Comparison of ENCODE assay signal across 12 cellular contexts in the genomic region with DNA sequence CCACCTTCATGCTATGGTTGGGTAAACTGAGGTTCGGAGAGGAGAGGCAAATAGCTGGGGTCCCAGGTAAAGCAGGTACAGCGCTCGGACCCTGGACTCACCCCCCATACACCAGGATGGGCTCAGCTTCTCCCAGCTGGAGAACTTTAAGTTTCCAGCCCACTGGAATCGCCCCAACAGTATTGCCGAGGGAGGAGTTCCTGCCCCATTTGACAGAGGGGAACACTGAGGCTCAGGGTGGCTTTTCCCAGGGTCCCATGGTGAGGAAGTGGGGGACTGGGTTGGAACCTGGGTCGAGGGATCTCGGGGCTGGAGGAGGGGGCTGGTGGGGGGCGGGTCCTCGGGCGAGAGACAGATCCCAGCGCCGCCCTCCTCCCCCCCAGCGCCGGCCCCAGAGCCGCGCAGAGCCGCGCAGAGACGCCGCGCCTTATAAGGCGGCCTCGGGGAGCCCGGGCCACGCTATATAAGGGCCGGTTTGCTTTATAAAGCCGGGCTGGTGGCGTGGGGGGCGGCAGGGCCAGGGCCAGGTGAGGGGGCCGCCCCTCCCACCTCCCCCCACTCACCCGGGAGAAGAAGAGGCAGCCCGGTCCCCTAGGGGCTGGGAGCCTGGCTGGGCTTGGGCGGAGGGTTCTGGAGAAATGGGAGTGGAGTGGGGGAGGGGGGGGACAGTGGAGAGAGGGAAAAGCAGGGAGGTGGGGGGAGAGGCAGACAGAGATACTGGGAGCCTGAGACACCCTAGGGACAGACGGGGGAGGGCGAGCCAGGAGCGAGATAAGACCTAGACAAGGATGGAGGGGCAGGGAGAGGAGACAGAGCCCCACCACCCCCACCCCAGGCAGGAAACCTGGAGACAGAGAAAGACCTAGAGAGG. TPM values are rescaled to one million over a fixed set of nuclear protein-coding genes. Genes with fewer than 3 reads are reported as not detected.
DNase-seq lines count a peak whose midpoint lies in the region; ATAC-seq and TF ChIP-seq lines count a peak whose summit lies in the region.
"Had no signal": no experiment of that assay in that cellular context is flagged by ENCODE, and none has a peak within 500 bp of the region (broad histone marks: within the 10 kb centered on the region; RNA-seq: fewer than 3 reads in every experiment).

No MANE protein-coding gene starts in this region.

- H3K27ac ChIP-seq in GM23338 (ENCODE audit: low read depth) (0 out of 2 replicates have a peak overlapping the region, but pooled peaks have one; percentile 32), iPS-18a (ENCODE audit: low read length) (no peak overlapping the region)
- H3K27ac ChIP-seq: HL-60 had no signal

- peaks cover 19% of the 10 kb centered on the region for H3K27me3 Mint-ChIP-seq in GM23338 (ENCODE audit: insufficient read depth, low read depth, poor library complexity)
- H3K27me3 Mint-ChIP-seq in stimulated activated memory B cell treated with anti-CD40 and anti-IgM and Interleukin-4, amounts not matched to agents 10 μg/mL and 1 μg/mL and 100 μg/mL, for 72 hours: peaks cover 26% of the 10 kb centered on the region
- peaks cover 28% of the 10 kb centered on the region for H3K27me3 Mint-ChIP-seq in activated naive CD8-positive, alpha-beta T cell treated with anti-CD3 and anti-CD28 coated beads, Interleukin-2, amount 50 U/mL, for 24 hours
- H3K27me3 Mint-ChIP-seq in activated CD8-positive, alpha-beta T cell treated with anti-CD3 and anti-CD28 coated beads for 36 hours: peaks cover 19% of the 10 kb centered on the region

- CTCF ChIA-PET in activated CD8-positive, alpha-beta T cell treated with anti-CD3 and anti-CD28 coated beads for 36 hours (lab: Charles Lee): no interaction called here

- H3K9me2 ChIP-seq in GM23338 (ENCODE audit: insufficient read depth): no peaks in the 10 kb centered on the region

- H3K4me1 Mint-ChIP-seq in GM23338: peaks cover 23% of the 10 kb centered on the region
- H3K4me1 Mint-ChIP-seq in stimulated activated memory B cell treated with anti-CD40 and anti-IgM and Interleukin-4, amounts not matched to agents 10 μg/mL and 1 μg/mL and 100 μg/mL, for 72 hours: peaks cover 31% of the 10 kb centered on the region
- H3K4me1 Mint-ChIP-seq in activated naive CD8-positive, alpha-beta T cell treated with anti-CD3 and anti-CD28 coated beads, Interleukin-2, amount 50 U/mL, for 24 hours: peaks cover 10% of the 10 kb centered on the region
- H3K4me1 Mint-ChIP-seq in activated CD8-positive, alpha-beta T cell treated with anti-CD3 and anti-CD28 coated beads for 36 hours (ENCODE audit: low read depth): peaks cover 13% of the 10 kb centered on the region

- ATAC-seq in GM23338 (peak; percentile 75), HG03342 (IDR thresholded peaks at IDR 0.05; ENCODE audit: unreplicated experiment) (no peak), GM19324 (IDR thresholded peaks at IDR 0.05; ENCODE audit: low FRiP score, unreplicated experiment) (no peak)
- ATAC-seq in stimulated activated memory B cell treated with anti-CD40 and anti-IgM and Interleukin-4, amounts not matched to agents 10 μg/mL and 1 μg/mL and 100 μg/mL, for 72 hours: peak; percentile 22
- no peak for ATAC-seq in activated naive CD8-positive, alpha-beta T cell treated with anti-CD3 and anti-CD28 coated beads, Interleukin-2, amount 50 U/mL, for 24 hours
- ATAC-seq in activated CD8-positive, alpha-beta T cell treated with anti-CD3 and anti-CD28 coated beads for 36 hours: no peak
- ATAC-seq: activated CD4-positive, CD25-positive, alpha-beta regulatory T cell treated with anti-CD3 and anti-CD28 coated beads, Interleukin-2, amount 50 U/mL, for 24 hours had no signal

- no peaks in the 10 kb centered on the region for H3K9me3 Mint-ChIP-seq in GM23338
- H3K9me3 Mint-ChIP-seq in stimulated activated memory B cell treated with anti-CD40 and anti-IgM and Interleukin-4, amounts not matched to agents 10 μg/mL and 1 μg/mL and 100 μg/mL, for 72 hours: no peaks in the 10 kb centered on the region
- H3K9me3 Mint-ChIP-seq in activated naive CD8-positive, alpha-beta T cell treated with anti-CD3 and anti-CD28 coated beads, Interleukin-2, amount 50 U/mL, for 24 hours: no peaks in the 10 kb centered on the region
- no peaks in the 10 kb centered on the region for H3K9me3 Mint-ChIP-seq in activated CD8-positive, alpha-beta T cell treated with anti-CD3 and anti-CD28 coated beads for 36 hours

- H3K36me3 Mint-ChIP-seq in GM23338 (ENCODE audit: low read depth): no peaks in the 10 kb centered on the region
- H3K36me3 Mint-ChIP-seq in stimulated activated memory B cell treated with anti-CD40 and anti-IgM and Interleukin-4, amounts not matched to agents 10 μg/mL and 1 μg/mL and 100 μg/mL, for 72 hours: no peaks in the 10 kb centered on the region
- no peaks in the 10 kb centered on the region for H3K36me3 Mint-ChIP-seq in activated naive CD8-positive, alpha-beta T cell treated with anti-CD3 and anti-CD28 coated beads, Interleukin-2, amount 50 U/mL, for 24 hours (ENCODE audit: low read depth)
- H3K36me3 Mint-ChIP-seq in activated CD8-positive, alpha-beta T cell treated with anti-CD3 and anti-CD28 coated beads for 36 hours (ENCODE audit: low read depth): no peaks in the 10 kb centered on the region

- DNase-seq in GM23338 (ENCODE audit: low spot score) (peak; percentile 70), astrocyte of the spinal cord (ENCODE audit: low read depth, low spot score) (no peak)
- no peak for DNase-seq in activated naive CD8-positive, alpha-beta T cell treated with anti-CD3 and anti-CD28 coated beads, Interleukin-2, amount 50 U/mL, for 24 hours
- DNase-seq in activated CD8-positive, alpha-beta T cell treated with anti-CD3 and anti-CD28 coated beads for 36 hours: no peak
- DNase-seq: mammary epithelial cell, NCI-H510A treated with DMSO at 0.1 percent for 48 hours had no signal

- peak overlapping the region; percentile 56; the same call in 1 of the 2 replicates for H2AFZ ChIP-seq in GM23338

- TF ChIP-seq CTCF in GM23338 (conservative IDR thresholded peaks at IDR 0.05; ENCODE audit: low read depth in 2 of 2) (no peak), astrocyte of the spinal cord (IDR thresholded peaks at IDR 0.05; ENCODE audit: low read depth, low read length) (no peak)
- TF ChIP-seq CTCF in activated CD8-positive, alpha-beta T cell treated with anti-CD3 and anti-CD28 coated beads for 36 hours (IDR thresholded peaks at IDR 0.05): no peak

- intact Hi-C loops in activated CD8-positive, alpha-beta T cell treated with anti-CD3 and anti-CD28 coated beads for 36 hours (cut with micrococcal nuclease): no loop called here

- H3K36me3 ChIP-seq in GM23338 (ENCODE audit: insufficient read depth) (no peaks in the 10 kb centered on the region), iPS-18a (ENCODE audit: control insufficient read depth, low read depth, low read length) (no peaks in the 10 kb centered on the region)

- H4K20me1 ChIP-seq in GM23338 (replicated peaks; ENCODE audit: insufficient read depth): no peaks in the 10 kb centered on the region

- H3K79me2 ChIP-seq in GM23338 (replicated peaks; ENCODE audit: insufficient read depth): no peaks in the 10 kb centered on the region

- H3K9ac ChIP-seq in iPS-18a (ENCODE audit: low read length): peak overlapping the region; percentile 25

- peak overlapping the region; percentile 90 for H3K4me2 ChIP-seq in GM23338

- no peaks in the 10 kb centered on the region for H3K9me3 ChIP-seq in iPS-18a (ENCODE audit: control insufficient read depth, low read depth, low read length)

- peaks cover 9% of the 10 kb centered on the region; the same call in 1 of the 2 replicates for H3F3A ChIP-seq in GM23338 (replicated peaks; ENCODE audit: low read depth)

- peak overlapping the region; percentile 61 for H3K4me3 Mint-ChIP-seq in GM23338
- no peak overlapping the region for H3K4me3 Mint-ChIP-seq in stimulated activated memory B cell treated with anti-CD40 and anti-IgM and Interleukin-4, amounts not matched to agents 10 μg/mL and 1 μg/mL and 100 μg/mL, for 72 hours
- H3K4me3 Mint-ChIP-seq in activated naive CD8-positive, alpha-beta T cell treated with anti-CD3 and anti-CD28 coated beads, Interleukin-2, amount 50 U/mL, for 24 hours: no peak overlapping the region
- H3K4me3 Mint-ChIP-seq in activated CD8-positive, alpha-beta T cell treated with anti-CD3 and anti-CD28 coated beads for 36 hours: no peak overlapping the region

- H3K27me3 ChIP-seq in GM23338 (ENCODE audit: insufficient read depth) (no peaks in the 10 kb centered on the region), iPS-18a (ENCODE audit: control insufficient read depth, insufficient read depth, low read length) (peaks cover 3% of the 10 kb centered on the region)

- H3K27ac Mint-ChIP-seq in GM23338: peak overlapping the region; percentile 77; the same call in 1 of the 2 replicates
- peak overlapping the region; percentile 50 for H3K27ac Mint-ChIP-seq in stimulated activated memory B cell treated with anti-CD40 and anti-IgM and Interleukin-4, amounts not matched to agents 10 μg/mL and 1 μg/mL and 100 μg/mL, for 72 hours
- no peak overlapping the region for H3K27ac Mint-ChIP-seq in activated naive CD8-positive, alpha-beta T cell treated with anti-CD3 and anti-CD28 coated beads, Interleukin-2, amount 50 U/mL, for 24 hours
- H3K27ac Mint-ChIP-seq in activated CD8-positive, alpha-beta T cell treated with anti-CD3 and anti-CD28 coated beads for 36 hours: no peak overlapping the region

- POLR2A ChIA-PET in activated CD8-positive, alpha-beta T cell treated with anti-CD3 and anti-CD28 coated beads for 36 hours (lab: Charles Lee): interaction anchor here (1.3 kb wide), 1 partner anchor 39 kb away, joined by 3 read pairs; no protein-coding TSS in a partner anchor

- H3K4me3 ChIP-seq in GM23338 (peak overlapping the region; percentile 63), astrocyte of the spinal cord (ENCODE audit: low read depth, low read length) (peak overlapping the region; percentile 24), iPS-18a (ENCODE audit: low read length) (peak overlapping the region; percentile 51)

- peaks cover 18% of the 10 kb centered on the region for H3K4me1 ChIP-seq in GM23338 (ENCODE audit: insufficient read depth)
- peaks cover 11% of the 10 kb centered on the region for H3K4me1 ChIP-seq in iPS-18a (ENCODE audit: control insufficient read depth, low read depth, low read length)

- in situ Hi-C loops in astrocyte of the spinal cord (cut with HindIII; ENCODE audit: low sequenced_read_pairs): no loop called here

RNA-seq across cellular contexts. Expression of a gene that starts 1.1 kb away (rescaled TPM):
- total RNA-seq in GM23338 (2014; rRNA removed; shearing (Covaris generic)): 17.0 and 20.9 TPM in 2 replicates
- polyA plus RNA-seq in GM23338 (2016; fragmentation: Nextera tagmentation; extraction: Ambion mirVana): 13.3 and 22.7 TPM in 2 replicates
- total RNA-seq in activated CD8-positive, alpha-beta T cell treated with anti-CD3 and anti-CD28 coated beads for 36 hours: not detected

RNA-seq across cellular contexts. Expression of a gene that starts 10.8 kb away (rescaled TPM):
- 61.1 and 66.5 TPM in 2 replicates for total RNA-seq in GM23338 (2014; rRNA removed; shearing (Covaris generic))
- 36.6 and 42.7 TPM in 2 replicates for polyA plus RNA-seq in GM23338 (2016; fragmentation: Nextera tagmentation; extraction: Ambion mirVana)
- total RNA-seq in activated CD8-positive, alpha-beta T cell treated with anti-CD3 and anti-CD28 coated beads for 36 hours: 10 to 100 TPM; 51.2 to 53.9 TPM

RNA-seq across cellular contexts. Expression of a gene that starts 19.3 kb away (rescaled TPM):
- 50.3 and 73.3 TPM in 2 replicates for total RNA-seq in GM23338 (2014; rRNA removed; shearing (Covaris generic))
- polyA plus RNA-seq in GM23338 (2016; fragmentation: Nextera tagmentation; extraction: Ambion mirVana): 98.0 and 103 TPM in 2 replicates
- 10 to 100 TPM; 41.3 to 45.7 TPM for total RNA-seq in activated CD8-positive, alpha-beta T cell treated with anti-CD3 and anti-CD28 coated beads for 36 hours

RNA-seq across cellular contexts. Expression of a gene that starts 34.1 kb away (rescaled TPM):
- 4.9 and 5.3 TPM in 2 replicates for total RNA-seq in GM23338 (2014; rRNA removed; shearing (Covaris generic))
- 2.5 and 4.1 TPM in 2 replicates for polyA plus RNA-seq in GM23338 (2016; fragmentation: Nextera tagmentation; extraction: Ambion mirVana)
- total RNA-seq in activated CD8-positive, alpha-beta T cell treated with anti-CD3 and anti-CD28 coated beads for 36 hours: 10 to 100 TPM; 11.1 to 14.7 TPM

RNA-seq across cellular contexts. Expression of a gene that starts 37.7 kb away (rescaled TPM):
- 12.4 and 12.8 TPM in 2 replicates for total RNA-seq in GM23338 (2014; rRNA removed; shearing (Covaris generic))
- 5.6 and 6.7 TPM in 2 replicates for polyA plus RNA-seq in GM23338 (2016; fragmentation: Nextera tagmentation; extraction: Ambion mirVana)
- total RNA-seq in activated CD8-positive, alpha-beta T cell treated with anti-CD3 and anti-CD28 coated beads for 36 hours: 1 to 10 TPM; 4.7 to 6.2 TPM

Comparison
In these comparisons a context has a peak if more than half of its experiments do, and no peak if none do; other contexts are left out.
1. ATAC-seq: peak in GM23338 (single experiment) and stimulated activated memory B cell treated with anti-CD40 and anti-IgM and Interleukin-4, amounts not matched to agents 10 μg/mL and 1 μg/mL and 100 μg/mL, for 72 hours (single experiment); none in activated naive CD8-positive, alpha-beta T cell treated with anti-CD3 and anti-CD28 coated beads, Interleukin-2, amount 50 U/mL, for 24 hours (single experiment), HG03342 (single experiment), activated CD8-positive, alpha-beta T cell treated with anti-CD3 and anti-CD28 coated beads for 36 hours (single experiment) and GM19324 (single experiment).
2. H3K27ac Mint-ChIP-seq: peak in GM23338 (single experiment) and stimulated activated memory B cell treated with anti-CD40 and anti-IgM and Interleukin-4, amounts not matched to agents 10 μg/mL and 1 μg/mL and 100 μg/mL, for 72 hours (single experiment); none in activated naive CD8-positive, alpha-beta T cell treated with anti-CD3 and anti-CD28 coated beads, Interleukin-2, amount 50 U/mL, for 24 hours (single experiment) and activated CD8-positive, alpha-beta T cell treated with anti-CD3 and anti-CD28 coated beads for 36 hours (single experiment).
3. RNA of a gene that starts 1.1 kb away (total RNA-seq): 17.0 to 20.9 TPM in GM23338; not detected in activated CD8-positive, alpha-beta T cell treated with anti-CD3 and anti-CD28 coated beads for 36 hours; every median in the first group is over 10 times any median in the second.
4. Peak in every context shown above with its lines, with median percentiles within 50 percentile points of each other: H3K4me3 ChIP-seq.